ENCODE assay signal across 8 cellular contexts in genomic region chr7:44796034-44796503, GRCh38. TPM values are rescaled to one million over a fixed set of nuclear protein-coding genes. Genes with fewer than 3 reads are reported as not detected.
DNase-seq lines count a peak whose midpoint lies in the region; ATAC-seq and TF ChIP-seq lines count a peak whose summit lies in the region.

No MANE protein-coding gene starts in this region.

- peak overlapping the region; percentile 92 to 96 for H3K4me3 Mint-ChIP-seq in CD14-positive monocyte

- CTCF ChIA-PET in OCI-LY7 (lab: Charles Lee; ENCODE audit: unreplicated experiment), result no interaction called here

- H3K27me3 Mint-ChIP-seq in CD14-positive monocyte (ENCODE audit: low read depth in 3 of 3), result peaks cover 0 to 1% (median 0%) of the 10 kb centered on the region in 3 donors

- intact Hi-C loops in CD14-positive monocyte (cut with micrococcal nuclease), result loop anchor here (2.0 to 5.0 kb wide), 4 partner anchors 44 to 87 kb away; partner anchors contain the start of gene H2AZ2 (in 1 of the 2)
- intact Hi-C loops in OCI-LY7 (cut with micrococcal nuclease; ENCODE audit: unreplicated experiment), result loop anchor here (1.0 kb wide), 3 partner anchors 48 to 190 kb away; partner anchors contain the start of genes H2AZ2, OGDH and ZMIZ2
- intact Hi-C loops in left lung (cut with DNase I), result no loop called here

- H3K27ac ChIP-seq in OCI-LY7 (ENCODE audit: low read depth, low read length, poor library complexity, severe bottlenecking), result peak overlapping the region; percentile 82
- H3K27ac ChIP-seq in left lung, result peak overlapping the region; percentile 97 to 99
- peak overlapping the region; percentile 80 for H3K27ac ChIP-seq in thymus (ENCODE audit: low read depth)

- no peaks in the 10 kb centered on the region for H3K9me2 ChIP-seq in OCI-LY7 (ENCODE audit: insufficient read depth, low read length)

- no peak for TF ChIP-seq CTCF in CD14-positive monocyte (IDR thresholded peaks at IDR 0.05)
- TF ChIP-seq CTCF in OCI-LY7 (conservative IDR thresholded peaks at IDR 0.05; ENCODE audit: low read length), result no peak
- TF ChIP-seq CTCF in choroid plexus epithelial cell (conservative IDR thresholded peaks at IDR 0.05; ENCODE audit: low read depth, low read length), result no peak
- no peak for TF ChIP-seq CTCF in left lung (IDR thresholded peaks at IDR 0.05)

- H2AFZ ChIP-seq in OCI-LY7 (ENCODE audit: low read length), result peak overlapping the region; percentile 66; the same call in 1 of the 2 replicates

- ATAC-seq in GM19023 (IDR thresholded peaks at IDR 0.05; ENCODE audit: unreplicated experiment) (peak; percentile 39), HG03378 (IDR thresholded peaks at IDR 0.05; ENCODE audit: unreplicated experiment) (peak; percentile 7), left lung (peak; percentile 20)

- H3K36me3 ChIP-seq in OCI-LY7 (ENCODE audit: insufficient read depth, low read length) (peaks cover 45% of the 10 kb centered on the region), left lung (peaks cover 0 to 24% of the 10 kb centered on the region in 2 donors), thymus (ENCODE audit: control insufficient read depth, insufficient read depth) (peaks cover 5% of the 10 kb centered on the region)

- no peaks in the 10 kb centered on the region for H3K9me3 ChIP-seq in OCI-LY7 (ENCODE audit: low read length)
- no peaks in the 10 kb centered on the region for H3K9me3 ChIP-seq in left lung
- no peaks in the 10 kb centered on the region for H3K9me3 ChIP-seq in thymus (ENCODE audit: control insufficient read depth)

- peak overlapping the region; percentile 63 for H3K4me2 ChIP-seq in OCI-LY7 (ENCODE audit: low read length)

- peaks cover 25% of the 10 kb centered on the region for H4K20me1 ChIP-seq in OCI-LY7 (ENCODE audit: insufficient read depth, low read length)

- H3K4me1 Mint-ChIP-seq in CD14-positive monocyte, result peaks cover 18% of the 10 kb centered on the region

- DNase-seq in CD14-positive monocyte (ENCODE audit: low spot score) (no peak), OCI-LY7 (ENCODE audit: low spot score) (peak; percentile 83), choroid plexus epithelial cell (ENCODE audit: low read depth) (peak; percentile 45), left lung (no peak), islet precursor cell (no peak)

- peak overlapping the region; percentile 93 to 99 (median 97) for H3K27ac Mint-ChIP-seq in CD14-positive monocyte

- peak overlapping the region; percentile 99 for H3K4me3 ChIP-seq in OCI-LY7 (ENCODE audit: low read depth, low read length, poor library complexity, severe bottlenecking)
- H3K4me3 ChIP-seq in choroid plexus epithelial cell (ENCODE audit: low read depth, low read length), result peak overlapping the region; percentile 94
- H3K4me3 ChIP-seq in left lung, result peak overlapping the region; percentile 91 to 95
- peak overlapping the region; percentile 52 for H3K4me3 ChIP-seq in thymus (ENCODE audit: low read length)

- no peaks in the 10 kb centered on the region for H3K9me3 Mint-ChIP-seq in CD14-positive monocyte

- POLR2A ChIA-PET in OCI-LY7 (lab: Charles Lee), result interaction anchor here (0.5 kb wide), 1 partner anchor 61 kb away, joined by 3 read pairs; no protein-coding TSS in a partner anchor

- H3K79me2 ChIP-seq in OCI-LY7 (ENCODE audit: insufficient read depth, low read depth, low read length), result peaks cover 47% of the 10 kb centered on the region

- H3K4me1 ChIP-seq in OCI-LY7 (ENCODE audit: insufficient read depth, low read length, poor library complexity, severe bottlenecking) (peaks cover 24% of the 10 kb centered on the region), left lung (peaks cover 17 to 33% of the 10 kb centered on the region in 2 donors), thymus (ENCODE audit: control insufficient read depth, insufficient read depth, low read length) (peaks cover 6% of the 10 kb centered on the region)

- TSS peak; percentile 87 for BruUV-seq in OCI-LY7 (replicated peaks; lab: Mats Ljungman, UMichigan)

- peaks cover 18 to 20% of the 10 kb centered on the region in 2 donors for H3K36me3 Mint-ChIP-seq in CD14-positive monocyte

- under 1% methylated on average over 59 of the region's 59 CpGs for WGBS in thymus

- no peaks in the 10 kb centered on the region for H3K27me3 ChIP-seq in left lung
- no peaks in the 10 kb centered on the region for H3K27me3 ChIP-seq in thymus (ENCODE audit: control insufficient read depth, insufficient read depth)

RNA-seq across cellular contexts. Expression of gene PPIA, which starts 0.4 kb away (rescaled TPM):
- polyA plus RNA-seq in CD14-positive monocyte (1,000 to 10,000 TPM; 2,037 to 2,276 TPM), thymus (2,685 TPM)
- total RNA-seq in OCI-LY7 (2014; rRNA removed; shearing (Covaris generic)), result 2,827 and 2,935 TPM in 2 replicates
- total RNA-seq in OCI-LY7 (2022) (2,267 and 2,573 TPM in 2 replicates), left lung (1,000 to 10,000 TPM; 1,404 to 1,630 TPM)

RNA-seq across cellular contexts. Expression of gene ZMIZ2, which starts 47.4 kb away (rescaled TPM):
- polyA plus RNA-seq in CD14-positive monocyte, result 1 to 10 TPM; 1.9 to 3.3 TPM
- 17.2 and 18.0 TPM in 2 replicates for total RNA-seq in OCI-LY7 (2014; rRNA removed; shearing (Covaris generic))
- 79.7 and 91.7 TPM in 2 replicates for total RNA-seq in OCI-LY7 (2022)
- total RNA-seq in left lung, result 10 to 100 TPM; 94.5 to 96.1 TPM
- 74.1 TPM for polyA plus RNA-seq in thymus

RNA-seq across cellular contexts. Expression of gene H2AZ2, which starts 51.8 kb away (rescaled TPM):
- polyA plus RNA-seq in CD14-positive monocyte (100 to 1,000 TPM; 181 to 186 TPM), thymus (198 TPM)
- total RNA-seq in OCI-LY7 (2014; rRNA removed; shearing (Covaris generic)), result 440 and 450 TPM in 2 replicates
- total RNA-seq in OCI-LY7 (2022) (274 and 291 TPM in 2 replicates), left lung (100 to 1,000 TPM; 113 to 182 TPM)

Comparison
In these comparisons a context has a peak if more than half of its experiments do, and no peak if none do; other contexts are left out.
1. DNase-seq: peak in OCI-LY7 (single experiment) and choroid plexus epithelial cell (single experiment); none in CD14-positive monocyte (single experiment), left lung (0 of 2) and islet precursor cell (single experiment).
2. intact Hi-C loops: an anchor here in CD14-positive monocyte (2.0 to 5.0 kb wide) and OCI-LY7 (1.0 kb wide); none called in left lung.
3. Peak in every context shown above with its lines, with median percentiles within 50 percentile points of each other: ATAC-seq, H3K27ac ChIP-seq and H3K4me3 ChIP-seq.